In the genomic region with DNA sequence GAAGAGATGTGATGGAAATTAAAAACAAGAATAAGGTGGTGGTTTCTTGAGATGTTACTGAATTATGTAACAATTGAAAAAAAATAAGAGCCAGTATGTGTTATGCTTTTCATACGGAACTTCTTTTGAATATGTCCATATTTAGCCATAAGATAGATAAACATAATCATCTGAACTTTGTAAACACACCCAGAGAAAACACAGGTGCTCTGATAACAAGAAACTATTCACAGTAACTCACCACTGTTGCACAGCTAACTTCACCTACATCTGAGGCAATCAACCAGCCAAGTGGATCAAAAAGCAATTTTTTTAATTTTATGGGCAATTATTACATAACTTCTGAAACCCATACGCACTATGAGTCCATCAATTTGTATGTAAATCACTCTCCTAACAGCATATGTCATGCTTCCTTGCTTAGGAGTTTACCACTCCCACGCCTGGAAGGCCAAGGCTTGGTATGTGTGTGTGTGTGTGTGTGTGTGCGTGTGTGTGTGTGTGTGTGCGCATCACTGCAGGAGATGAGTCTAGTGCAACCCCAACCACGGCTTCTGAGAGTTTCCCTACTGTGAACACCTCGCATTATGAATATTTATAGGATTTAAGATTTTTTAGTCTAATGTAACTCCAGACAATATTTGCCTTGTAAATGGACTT, we compare ENCODE assay signal across 1 cellular context.
TF ChIP-seq lines count a peak whose summit lies in the region.

No MANE protein-coding gene starts in this region.

TF ChIP-seq in GM23338, 12 proteins besides CTCF, POLR2A, EP300 and RAD21 (continued from another document):
- TF ChIP-seq, protein P1, sequence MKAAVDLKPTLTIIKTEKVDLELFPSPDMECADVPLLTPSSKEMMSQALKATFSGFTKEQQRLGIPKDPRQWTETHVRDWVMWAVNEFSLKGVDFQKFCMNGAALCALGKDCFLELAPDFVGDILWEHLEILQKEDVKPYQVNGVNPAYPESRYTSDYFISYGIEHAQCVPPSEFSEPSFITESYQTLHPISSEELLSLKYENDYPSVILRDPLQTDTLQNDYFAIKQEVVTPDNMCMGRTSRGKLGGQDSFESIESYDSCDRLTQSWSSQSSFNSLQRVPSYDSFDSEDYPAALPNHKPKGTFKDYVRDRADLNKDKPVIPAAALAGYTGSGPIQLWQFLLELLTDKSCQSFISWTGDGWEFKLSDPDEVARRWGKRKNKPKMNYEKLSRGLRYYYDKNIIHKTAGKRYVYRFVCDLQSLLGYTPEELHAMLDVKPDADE (IDR thresholded peaks at IDR 0.05): no peak
- no peak for TF ChIP-seq ZNF331 (CRISPR knock-in tag; IDR thresholded peaks at IDR 0.05; ENCODE audit: low read depth)
- no peak for TF ChIP-seq STAT1 (IDR thresholded peaks at IDR 0.05; ENCODE audit: unreplicated experiment)
- TF ChIP-seq EZH2phosphoT487 (IDR thresholded peaks at IDR 0.05; ENCODE audit: unreplicated experiment): no peak
- TF ChIP-seq, protein P2, sequence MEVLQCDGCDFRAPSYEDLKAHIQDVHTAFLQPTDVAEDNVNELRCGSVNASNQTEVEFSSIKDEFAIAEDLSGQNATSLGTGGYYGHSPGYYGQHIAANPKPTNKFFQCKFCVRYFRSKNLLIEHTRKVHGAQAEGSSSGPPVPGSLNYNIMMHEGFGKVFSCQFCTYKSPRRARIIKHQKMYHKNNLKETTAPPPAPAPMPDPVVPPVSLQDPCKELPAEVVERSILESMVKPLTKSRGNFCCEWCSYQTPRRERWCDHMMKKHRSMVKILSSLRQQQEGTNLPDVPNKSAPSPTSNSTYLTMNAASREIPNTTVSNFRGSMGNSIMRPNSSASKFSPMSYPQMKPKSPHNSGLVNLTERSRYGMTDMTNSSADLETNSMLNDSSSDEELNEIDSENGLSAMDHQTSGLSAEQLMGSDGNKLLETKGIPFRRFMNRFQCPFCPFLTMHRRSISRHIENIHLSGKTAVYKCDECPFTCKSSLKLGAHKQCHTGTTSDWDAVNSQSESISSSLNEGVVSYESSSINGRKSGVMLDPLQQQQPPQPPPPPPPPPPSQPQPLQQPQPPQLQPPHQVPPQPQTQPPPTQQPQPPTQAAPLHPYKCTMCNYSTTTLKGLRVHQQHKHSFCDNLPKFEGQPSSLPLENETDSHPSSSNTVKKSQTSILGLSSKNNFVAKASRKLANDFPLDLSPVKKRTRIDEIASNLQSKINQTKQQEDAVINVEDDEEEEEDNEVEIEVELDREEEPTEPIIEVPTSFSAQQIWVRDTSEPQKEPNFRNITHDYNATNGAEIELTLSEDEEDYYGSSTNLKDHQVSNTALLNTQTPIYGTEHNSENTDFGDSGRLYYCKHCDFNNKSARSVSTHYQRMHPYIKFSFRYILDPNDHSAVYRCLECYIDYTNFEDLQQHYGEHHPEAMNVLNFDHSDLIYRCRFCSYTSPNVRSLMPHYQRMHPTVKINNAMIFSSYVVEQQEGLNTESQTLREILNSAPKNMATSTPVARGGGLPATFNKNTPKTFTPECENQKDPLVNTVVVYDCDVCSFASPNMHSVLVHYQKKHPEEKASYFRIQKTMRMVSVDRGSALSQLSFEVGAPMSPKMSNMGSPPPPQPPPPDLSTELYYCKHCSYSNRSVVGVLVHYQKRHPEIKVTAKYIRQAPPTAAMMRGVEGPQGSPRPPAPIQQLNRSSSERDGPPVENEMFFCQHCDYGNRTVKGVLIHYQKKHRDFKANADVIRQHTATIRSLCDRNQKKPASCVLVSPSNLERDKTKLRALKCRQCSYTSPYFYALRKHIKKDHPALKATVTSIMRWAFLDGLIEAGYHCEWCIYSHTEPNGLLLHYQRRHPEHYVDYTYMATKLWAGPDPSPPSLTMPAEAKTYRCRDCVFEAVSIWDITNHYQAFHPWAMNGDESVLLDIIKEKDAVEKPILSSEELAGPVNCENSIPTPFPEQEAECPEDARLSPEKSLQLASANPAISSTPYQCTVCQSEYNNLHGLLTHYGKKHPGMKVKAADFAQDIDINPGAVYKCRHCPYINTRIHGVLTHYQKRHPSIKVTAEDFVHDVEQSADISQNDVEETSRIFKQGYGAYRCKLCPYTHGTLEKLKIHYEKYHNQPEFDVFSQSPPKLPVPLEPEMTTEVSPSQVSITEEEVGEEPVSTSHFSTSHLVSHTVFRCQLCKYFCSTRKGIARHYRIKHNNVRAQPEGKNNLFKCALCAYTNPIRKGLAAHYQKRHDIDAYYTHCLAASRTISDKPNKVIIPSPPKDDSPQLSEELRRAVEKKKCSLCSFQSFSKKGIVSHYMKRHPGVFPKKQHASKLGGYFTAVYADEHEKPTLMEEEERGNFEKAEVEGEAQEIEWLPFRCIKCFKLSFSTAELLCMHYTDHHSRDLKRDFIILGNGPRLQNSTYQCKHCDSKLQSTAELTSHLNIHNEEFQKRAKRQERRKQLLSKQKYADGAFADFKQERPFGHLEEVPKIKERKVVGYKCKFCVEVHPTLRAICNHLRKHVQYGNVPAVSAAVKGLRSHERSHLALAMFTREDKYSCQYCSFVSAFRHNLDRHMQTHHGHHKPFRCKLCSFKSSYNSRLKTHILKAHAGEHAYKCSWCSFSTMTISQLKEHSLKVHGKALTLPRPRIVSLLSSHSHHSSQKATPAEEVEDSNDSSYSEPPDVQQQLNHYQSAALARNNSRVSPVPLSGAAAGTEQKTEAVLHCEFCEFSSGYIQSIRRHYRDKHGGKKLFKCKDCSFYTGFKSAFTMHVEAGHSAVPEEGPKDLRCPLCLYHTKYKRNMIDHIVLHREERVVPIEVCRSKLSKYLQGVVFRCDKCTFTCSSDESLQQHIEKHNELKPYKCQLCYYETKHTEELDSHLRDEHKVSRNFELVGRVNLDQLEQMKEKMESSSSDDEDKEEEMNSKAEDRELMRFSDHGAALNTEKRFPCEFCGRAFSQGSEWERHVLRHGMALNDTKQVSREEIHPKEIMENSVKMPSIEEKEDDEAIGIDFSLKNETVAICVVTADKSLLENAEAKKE (CRISPR knock-in tag; IDR thresholded peaks at IDR 0.05): no peak
- TF ChIP-seq EZH2 (IDR thresholded peaks at IDR 0.05; ENCODE audit: low read depth, unreplicated experiment): no peak
- TF ChIP-seq CREB1 (CRISPR knock-in tag; IDR thresholded peaks at IDR 0.05; ENCODE audit: low read depth): no peak
- TF ChIP-seq NANOG (IDR thresholded peaks at IDR 0.05; ENCODE audit: borderline replicate concordance): no peak
